8 cellular contexts compared by ENCODE assay signal in genomic region chr4:183444149-183444952, GRCh38. TPM values are rescaled to one million over a fixed set of nuclear protein-coding genes. Genes with fewer than 3 reads are reported as not detected.
A peak's percentile ranks its signal among the peaks of the same experiment; 100 is the strongest.
DNase-seq lines count a peak whose midpoint lies in the region; ATAC-seq and TF ChIP-seq lines count a peak whose summit lies in the region.

Gene CDKN2AIP (plus strand): TSS chr4:183444636. CDS start chr4:183444798, 162 bp downstream.

- H3K4me3 ChIP-seq in mucosa of stomach (ENCODE audit: low read length), result peak within 1 kb of the TSS; percentile 78

- H3K9me3 ChIP-seq in mucosa of stomach (ENCODE audit: control insufficient read depth, low read length), result no peaks in the 10 kb centered on the region

- no peaks in the 10 kb centered on the region for H3K9me3 Mint-ChIP-seq in activated T-cell treated with anti-CD3 and anti-CD28 coated beads, Interleukin-2, amount 50 U/mL, for 24 hours

- peak; percentile 62 for DNase-seq in DMS79 treated with DMSO at 0.1 percent for 48 hours (lab: John Stamatoyannopoulos, UW)
- DNase-seq in KG1 (lab: John Stamatoyannopoulos, UW), result peak; percentile 77
- DNase-seq in activated T-cell treated with anti-CD3 and anti-CD28 coated beads, Interleukin-2, amount 50 U/mL, for 24 hours, result peak; percentile 96
- DNase-seq in erythroblast (lab: John Stamatoyannopoulos, UW), result peak; percentile 97 to 98
- DNase-seq in stimulated activated CD8-positive, alpha-beta memory T cell treated with anti-CD3 and anti-CD28 coated beads, Interleukin-7, amount 100 ng/mL, for 1 hour (ENCODE audit: low read depth in 2 of 2), result peak; percentile 86 to 93

- H3K36me3 Mint-ChIP-seq in activated T-cell treated with anti-CD3 and anti-CD28 coated beads, Interleukin-2, amount 50 U/mL, for 24 hours (ENCODE audit: low read depth), result peaks cover 50% of the 10 kb centered on the region

- H3K27ac Mint-ChIP-seq in activated T-cell treated with anti-CD3 and anti-CD28 coated beads, Interleukin-2, amount 50 U/mL, for 24 hours, result peak within 1 kb of the TSS; percentile 96

- TF ChIP-seq POLR2A in erythroblast (IDR thresholded peaks at IDR 0.05; ENCODE audit: low read length), result peak; percentile 97

- H3K27me3 ChIP-seq in mucosa of stomach (ENCODE audit: control insufficient read depth, insufficient read depth, low read length), result no peaks in the 10 kb centered on the region

- H3K4me3 Mint-ChIP-seq in activated T-cell treated with anti-CD3 and anti-CD28 coated beads, Interleukin-2, amount 50 U/mL, for 24 hours, result peak within 1 kb of the TSS; percentile 94

- peak within 1 kb of the TSS; percentile 99 for H3K9ac ChIP-seq in mucosa of stomach (ENCODE audit: low read length)

- H3K36me3 ChIP-seq in mucosa of stomach (ENCODE audit: control insufficient read depth, insufficient read depth, low read length), result peaks cover 14% of the 10 kb centered on the region

- H3K4me1 Mint-ChIP-seq in activated T-cell treated with anti-CD3 and anti-CD28 coated beads, Interleukin-2, amount 50 U/mL, for 24 hours (ENCODE audit: low read depth), result peaks cover 41% of the 10 kb centered on the region

- no peaks in the 10 kb centered on the region for H3K27me3 Mint-ChIP-seq in activated T-cell treated with anti-CD3 and anti-CD28 coated beads, Interleukin-2, amount 50 U/mL, for 24 hours

- peaks cover 15% of the 10 kb centered on the region for H3K4me1 ChIP-seq in mucosa of stomach (ENCODE audit: control insufficient read depth, insufficient read depth, low read length)

- ATAC-seq in GM21737 (IDR thresholded peaks at IDR 0.05; ENCODE audit: unreplicated experiment), result peak; percentile 87

TF ChIP-seq in PFSK-1, 5 proteins besides CTCF, POLR2A, EP300 and RAD21:
- peak; percentile 57; the same call in 1 of the 2 replicates for TF ChIP-seq SIN3A (IDR thresholded peaks at IDR 0.05; ENCODE audit: borderline replicate concordance, insufficient read depth, low read length)
- TF ChIP-seq REST (IDR thresholded peaks at IDR 0.05; ENCODE audit: insufficient read depth in 1 of 2, low read depth in 2 of 2, low read length in 2 of 2), result no peak
- TF ChIP-seq TAF1 (IDR thresholded peaks at IDR 0.05; ENCODE audit: borderline replicate concordance, insufficient read depth, low read length), result peak; percentile 51; the same call in 1 of the 2 replicates
- peak; percentile 82 for TF ChIP-seq POLR2AphosphoS5 (IDR thresholded peaks at IDR 0.05; ENCODE audit: low read depth, low read length)
- no peak for TF ChIP-seq FOXP2 (optimal IDR thresholded peaks at IDR 0.05; ENCODE audit: borderline replicate concordance, extremely low read depth, extremely low read length, insufficient read depth)

RNA-seq across cellular contexts. Expression of gene CDKN2AIP, which starts in this region (rescaled TPM):
- polyA plus RNA-seq in PFSK-1 (2012; ENCODE audit: insufficient read length, low read depth), result 16.4 TPM

Comparison
In these comparisons a context has a peak if more than half of its experiments do, and no peak if none do; other contexts are left out.
1. Peak in every context shown above with its lines: DNase-seq, ATAC-seq and H3K4me3 ChIP-seq.